ENCODE assay signal across 9 cellular contexts in the genomic region with DNA sequence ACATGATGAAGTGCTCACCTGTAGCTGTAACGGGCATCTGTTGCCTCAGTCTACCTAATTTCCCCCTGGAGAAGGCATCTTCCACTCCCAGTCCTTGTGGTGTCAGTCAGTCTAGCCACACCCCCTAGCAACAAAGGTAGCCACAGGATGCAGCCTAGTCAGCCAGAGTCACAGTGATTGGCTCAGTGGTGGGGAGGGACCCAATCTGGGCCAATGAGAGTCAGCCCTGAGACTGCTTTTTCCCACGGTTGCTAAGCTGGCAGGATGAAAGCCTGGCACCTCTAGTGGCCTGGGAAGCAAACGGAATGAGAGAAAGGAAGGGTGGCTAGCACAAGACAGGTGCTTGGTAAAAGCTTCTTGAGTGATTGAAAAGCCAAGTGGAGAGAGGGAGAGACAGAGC.
A peak's percentile ranks its signal among the peaks of the same experiment; 100 is the strongest.
DNase-seq lines count a peak whose midpoint lies in the region; ATAC-seq, FAIRE-seq and TF ChIP-seq lines count a peak whose summit lies in the region.
"Had no signal": no experiment of that assay in that cellular context is flagged by ENCODE, and none has a peak within 500 bp of the region (broad histone marks: within the 10 kb centered on the region; RNA-seq: fewer than 3 reads in every experiment).

No MANE protein-coding gene starts in this region.

- no peak overlapping the region for H3K18ac ChIP-seq in mesendoderm (ENCODE audit: low read length)

- H3K79me1 ChIP-seq in mesendoderm (ENCODE audit: low read length), result no peaks in the 10 kb centered on the region

- no peak overlapping the region for H2BK120ac ChIP-seq in mesendoderm (ENCODE audit: low read depth, low read length)

- no peak overlapping the region for H2BK15ac ChIP-seq in mesendoderm (replicated peaks; ENCODE audit: low read depth)

- FAIRE-seq in HTR-8/SVneo (lab: Jason Lieb, UNC), result no peak
- FAIRE-seq: endometrium had no signal

- H3K9me3 Mint-ChIP-seq in WTC11 (no peaks in the 10 kb centered on the region), glutamatergic neuron (ENCODE audit: unreplicated experiment) (peaks cover 2% of the 10 kb centered on the region)

- no peak overlapping the region for H3K4me3 Mint-ChIP-seq in WTC11
- H3K4me3 Mint-ChIP-seq in glutamatergic neuron (ENCODE audit: unreplicated experiment), result no peak overlapping the region

- H3K9ac ChIP-seq in mesendoderm (ENCODE audit: low read length), result no peak overlapping the region

- no peak overlapping the region for H3K4me2 ChIP-seq in mesendoderm (ENCODE audit: low read length)

- TF ChIP-seq CTCF in WTC11 (IDR thresholded peaks at IDR 0.05), result no peak
- no peak for TF ChIP-seq CTCF in glutamatergic neuron (IDR thresholded peaks at IDR 0.05; ENCODE audit: partially characterized antibody, unreplicated experiment)

- H3K56ac ChIP-seq in mesendoderm (ENCODE audit: low read length), result no peak overlapping the region

- H3K79me2 ChIP-seq in mesendoderm (ENCODE audit: control insufficient read depth, insufficient read depth, low read length), result no peaks in the 10 kb centered on the region

- H2AK5ac ChIP-seq in mesendoderm (ENCODE audit: low read length), result no peak overlapping the region

- POLR2A ChIA-PET in WTC11 (lab: Charles Lee), result no interaction called here

- H3K27me3 ChIP-seq in mesendoderm (ENCODE audit: insufficient read depth, low read length, poor library complexity), result no peaks in the 10 kb centered on the region

- peak; percentile 7 for DNase-seq in NCI-H1092 treated with DMSO at 0.1 percent for 48 hours (lab: John Stamatoyannopoulos, UW)
- no peak for DNase-seq in NCI-H1092 (lab: John Stamatoyannopoulos, UW)
- DNase-seq in HTR-8/SVneo (ENCODE audit: insufficient read length, low spot score), result peak; percentile 24
- DNase-seq in WTC11 (ENCODE audit: low spot score), result peak; percentile 83
- DNase-seq in mesendoderm, result peak; percentile 95
- no peak for DNase-seq in glutamatergic neuron
- DNase-seq in MV-4-11 (lab: John Stamatoyannopoulos, UW), result no peak

- H3K4me3 ChIP-seq in mesendoderm (ENCODE audit: low read length), result no peak overlapping the region

- no peak overlapping the region for H3K4ac ChIP-seq in mesendoderm (ENCODE audit: low read depth, low read length)

- no CpG with 5 or more reads among the region's 3 CpGs for WGBS in mesendoderm (ENCODE audit: extremely low coverage, insufficient coverage, low lambda C conversion rate)

- no peak overlapping the region for H3K23ac ChIP-seq in mesendoderm (ENCODE audit: low read length)

- H3K27ac Mint-ChIP-seq in WTC11, result no peak overlapping the region
- H3K27ac Mint-ChIP-seq in glutamatergic neuron (ENCODE audit: unreplicated experiment), result no peak overlapping the region

- H3K36me3 ChIP-seq in mesendoderm (ENCODE audit: control insufficient read depth, insufficient read depth, low read length), result no peaks in the 10 kb centered on the region

- H3K4me1 ChIP-seq in mesendoderm (ENCODE audit: control insufficient read depth, low read depth, low read length), result peaks cover 11% of the 10 kb centered on the region

- H3K36me3 Mint-ChIP-seq in WTC11 (no peaks in the 10 kb centered on the region), glutamatergic neuron (ENCODE audit: unreplicated experiment) (no peaks in the 10 kb centered on the region)

- H2BK5ac ChIP-seq in mesendoderm (ENCODE audit: low read length), result no peak overlapping the region

- CTCF ChIA-PET in WTC11 (lab: Charles Lee), result interaction anchor here (0.9 to 1.7 kb wide), 12 partner anchors 11 to 144 kb away, joined by 3 to 8 read pairs (median 3); no protein-coding TSS in a partner anchor

- H3K27ac ChIP-seq in mesendoderm (ENCODE audit: low read depth, low read length), result no peak overlapping the region

- no peak overlapping the region for H4K8ac ChIP-seq in mesendoderm (ENCODE audit: low read depth, low read length)

- ATAC-seq in WTC11 (peak; percentile 94), HG02678 (IDR thresholded peaks at IDR 0.05; ENCODE audit: unreplicated experiment) (no peak)

- H3K27me3 Mint-ChIP-seq in WTC11 (ENCODE audit: low read depth) (no peaks in the 10 kb centered on the region), glutamatergic neuron (ENCODE audit: unreplicated experiment) (peaks cover 5% of the 10 kb centered on the region)

- H3K4me1 Mint-ChIP-seq in WTC11 (peaks cover 36% of the 10 kb centered on the region), glutamatergic neuron (ENCODE audit: low read depth, unreplicated experiment) (peaks cover 7% of the 10 kb centered on the region)

- H4K5ac ChIP-seq in mesendoderm (ENCODE audit: low read length), result no peak overlapping the region

TF ChIP-seq in WTC11, 78 proteins besides CTCF, POLR2A, EP300 and RAD21:
- TF ChIP-seq, protein P1, sequence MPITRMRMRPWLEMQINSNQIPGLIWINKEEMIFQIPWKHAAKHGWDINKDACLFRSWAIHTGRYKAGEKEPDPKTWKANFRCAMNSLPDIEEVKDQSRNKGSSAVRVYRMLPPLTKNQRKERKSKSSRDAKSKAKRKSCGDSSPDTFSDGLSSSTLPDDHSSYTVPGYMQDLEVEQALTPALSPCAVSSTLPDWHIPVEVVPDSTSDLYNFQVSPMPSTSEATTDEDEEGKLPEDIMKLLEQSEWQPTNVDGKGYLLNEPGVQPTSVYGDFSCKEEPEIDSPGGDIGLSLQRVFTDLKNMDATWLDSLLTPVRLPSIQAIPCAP (CRISPR knock-in tag; IDR thresholded peaks at IDR 0.05), result no peak
- peak; percentile 85 for TF ChIP-seq NFYB (CRISPR knock-in tag; conservative IDR thresholded peaks at IDR 0.05; ENCODE audit: low read depth)

Comparison
In these comparisons a context has a peak if more than half of its experiments do, and no peak if none do; other contexts are left out.
1. DNase-seq: peak in NCI-H1092 treated with DMSO at 0.1 percent for 48 hours (single experiment), HTR-8/SVneo (single experiment), WTC11 (single experiment) and mesendoderm (single experiment); none in NCI-H1092 (single experiment), glutamatergic neuron (single experiment) and MV-4-11 (single experiment).